Comparison of ENCODE assay signal across 1 cellular context in genomic region chr2:96868555-96869280, GRCh38.
TF ChIP-seq lines count a peak whose summit lies in the region.

No MANE protein-coding gene starts in this region.

TF ChIP-seq in HepG2, 621 proteins besides CTCF, POLR2A, EP300 and RAD21 (continued from another document and continues in another):
- peak; percentile 90 for TF ChIP-seq ZNF574 (CRISPR knock-in tag; IDR thresholded peaks at IDR 0.05)
- TF ChIP-seq DDIT3 (CRISPR knock-in tag; IDR thresholded peaks at IDR 0.05) = no peak
- TF ChIP-seq NKX3-1 (CRISPR knock-in tag; IDR thresholded peaks at IDR 0.05) = no peak; the same call in 1 of the 2 replicates
- no peak for TF ChIP-seq NR3C1 (CRISPR knock-in tag; IDR thresholded peaks at IDR 0.05)
- TF ChIP-seq BRF2 (CRISPR knock-in tag; IDR thresholded peaks at IDR 0.05) = no peak
- TF ChIP-seq HNF1B (CRISPR knock-in tag; IDR thresholded peaks at IDR 0.05) = 0 out of 2 replicates have a peak, but pooled peaks have one; percentile 37
- peak; percentile 53; the same call in 1 of the 2 replicates for TF ChIP-seq HNF4A (CRISPR knock-in tag; IDR thresholded peaks at IDR 0.05)
- TF ChIP-seq JARID2 (CRISPR knock-in tag; IDR thresholded peaks at IDR 0.05; ENCODE audit: insufficient replicate concordance) = no peak
- no peak; the same call in 1 of the 2 replicates for TF ChIP-seq ZNF670 (CRISPR knock-in tag; IDR thresholded peaks at IDR 0.05; ENCODE audit: borderline replicate concordance)
- no peak for TF ChIP-seq ZNF496 (CRISPR knock-in tag; IDR thresholded peaks at IDR 0.05; ENCODE audit: insufficient replicate concordance)
- peak; percentile 73 for TF ChIP-seq MED1 (CRISPR knock-in tag; IDR thresholded peaks at IDR 0.05)
- TF ChIP-seq ZNF674 (CRISPR knock-in tag; IDR thresholded peaks at IDR 0.05; ENCODE audit: low read depth) = 0 out of 2 replicates have a peak, but pooled peaks have one; percentile 39
- TF ChIP-seq ATF5 (CRISPR knock-in tag; IDR thresholded peaks at IDR 0.05; ENCODE audit: low read depth) = no peak
- no peak for TF ChIP-seq ZBTB4 (CRISPR knock-in tag; IDR thresholded peaks at IDR 0.05; ENCODE audit: borderline replicate concordance)
- no peak for TF ChIP-seq ZNF10 (CRISPR knock-in tag; IDR thresholded peaks at IDR 0.05; ENCODE audit: borderline replicate concordance, low read depth)
- TF ChIP-seq CHCHD3 (CRISPR knock-in tag; IDR thresholded peaks at IDR 0.05) = peak; percentile 16; the same call in 1 of the 2 replicates
- TF ChIP-seq IRF9 (CRISPR knock-in tag; IDR thresholded peaks at IDR 0.05; ENCODE audit: borderline replicate concordance) = no peak; the same call in 1 of the 2 replicates
- TF ChIP-seq SIX4 (CRISPR knock-in tag; IDR thresholded peaks at IDR 0.05) = no peak
- 0 out of 2 replicates have a peak, but pooled peaks have one; percentile 7 for TF ChIP-seq ZNF660 (CRISPR knock-in tag; IDR thresholded peaks at IDR 0.05; ENCODE audit: borderline replicate concordance, low read depth)
- TF ChIP-seq ZFP36L1 (CRISPR knock-in tag; IDR thresholded peaks at IDR 0.05) = no peak
- TF ChIP-seq MLX (CRISPR knock-in tag; IDR thresholded peaks at IDR 0.05) = peak; percentile 73; the same call in 1 of the 2 replicates
- no peak; the same call in 1 of the 2 replicates for TF ChIP-seq ZNF33B (CRISPR knock-in tag; IDR thresholded peaks at IDR 0.05)
- peak; percentile 13; the same call in 1 of the 2 replicates for TF ChIP-seq HMG20A (CRISPR knock-in tag; IDR thresholded peaks at IDR 0.05; ENCODE audit: borderline replicate concordance)
- no peak for TF ChIP-seq SMC3 (IDR thresholded peaks at IDR 0.05; ENCODE audit: low read length)
- TF ChIP-seq STAT6 (CRISPR knock-in tag; IDR thresholded peaks at IDR 0.05; ENCODE audit: borderline replicate concordance) = 0 out of 2 replicates have a peak, but pooled peaks have one; percentile 69
- no peak for TF ChIP-seq ZNF136 (CRISPR knock-in tag; IDR thresholded peaks at IDR 0.05; ENCODE audit: low read depth)
- TF ChIP-seq ZNF367 (CRISPR knock-in tag; IDR thresholded peaks at IDR 0.05; ENCODE audit: borderline replicate concordance) = no peak
- TF ChIP-seq ZNF609 (CRISPR knock-in tag; IDR thresholded peaks at IDR 0.05; ENCODE audit: borderline replicate concordance) = peak; percentile 86
- no peak for TF ChIP-seq ZNF260 (CRISPR knock-in tag; IDR thresholded peaks at IDR 0.05; ENCODE audit: borderline replicate concordance, low read depth)
- no peak for TF ChIP-seq ARHGAP35 (CRISPR knock-in tag; IDR thresholded peaks at IDR 0.05; ENCODE audit: borderline replicate concordance)
- peak; percentile 54; the same call in 1 of the 2 replicates for TF ChIP-seq ZFP82 (CRISPR knock-in tag; IDR thresholded peaks at IDR 0.05; ENCODE audit: borderline replicate concordance)
- peak; percentile 73 for TF ChIP-seq HES4 (CRISPR knock-in tag; IDR thresholded peaks at IDR 0.05; ENCODE audit: borderline replicate concordance)
- TF ChIP-seq ETV6 (CRISPR knock-in tag; conservative IDR thresholded peaks at IDR 0.05) = no peak; the same call in 1 of the 2 replicates
- TF ChIP-seq ZNF562 (CRISPR knock-in tag; IDR thresholded peaks at IDR 0.05; ENCODE audit: borderline replicate concordance) = no peak
- TF ChIP-seq GATAD1 (CRISPR knock-in tag; IDR thresholded peaks at IDR 0.05) = peak; percentile 77
- TF ChIP-seq ZUFSP (CRISPR knock-in tag; IDR thresholded peaks at IDR 0.05; ENCODE audit: borderline replicate concordance) = no peak
